ENCODE assay signal across 8 cellular contexts in genomic region chr9:127568971-127569818, GRCh38. TPM values are rescaled to one million over a fixed set of nuclear protein-coding genes. Genes with fewer than 3 reads are reported as not detected.
DNase-seq lines count a peak whose midpoint lies in the region; ATAC-seq and TF ChIP-seq lines count a peak whose summit lies in the region.

No MANE protein-coding gene starts in this region.

- peaks cover 33% of the 10 kb centered on the region for H3K36me3 ChIP-seq in SJSA1
- no peaks in the 10 kb centered on the region for H3K36me3 ChIP-seq in neural progenitor cell
- H3K36me3 ChIP-seq in stomach smooth muscle (ENCODE audit: control insufficient read depth in 2 of 2, insufficient read depth in 2 of 2, low read length in 2 of 2), result peaks cover 0 to 2% of the 10 kb centered on the region in 2 donors

- no peaks in the 10 kb centered on the region for H3K9me3 Mint-ChIP-seq in neural progenitor cell

- peak overlapping the region; percentile 63 for H3K27ac Mint-ChIP-seq in neural progenitor cell

- H3K27me3 ChIP-seq in SJSA1 (replicated peaks), result no peaks in the 10 kb centered on the region
- peaks cover 7% of the 10 kb centered on the region for H3K27me3 ChIP-seq in neural progenitor cell
- no peaks in the 10 kb centered on the region for H3K27me3 ChIP-seq in stomach smooth muscle (ENCODE audit: control insufficient read depth in 1 of 2, insufficient read depth in 2 of 2, low read length in 2 of 2)

- H2AFZ ChIP-seq in neural progenitor cell (replicated peaks), result peak overlapping the region; percentile 30

- no peaks in the 10 kb centered on the region for H3K9me3 ChIP-seq in SJSA1 (replicated peaks)
- no peaks in the 10 kb centered on the region for H3K9me3 ChIP-seq in neural progenitor cell (ENCODE audit: low read depth)
- H3K9me3 ChIP-seq in stomach smooth muscle (ENCODE audit: control insufficient read depth in 2 of 2, low read length in 2 of 2), result no peaks in the 10 kb centered on the region

- peaks cover 6% of the 10 kb centered on the region for H3K27me3 Mint-ChIP-seq in neural progenitor cell (ENCODE audit: insufficient read depth, low read depth)

- peaks cover 18% of the 10 kb centered on the region for H4K20me1 ChIP-seq in neural progenitor cell (ENCODE audit: low read depth)

- peak overlapping the region; percentile 95 for H3K4me2 ChIP-seq in neural progenitor cell

- DNase-seq in GM13977 (ENCODE audit: low spot score), result peak; percentile 96
- peak; percentile 28 for DNase-seq in KG1 (lab: John Stamatoyannopoulos, UW)
- DNase-seq in SJSA1 (ENCODE audit: low read depth in 1 of 2, low spot score in 2 of 2), result peak; percentile 69 to 83
- peak; percentile 68 for DNase-seq in activated gamma-delta T cell treated with Interleukin-2 at 50 U/mL for 16 hours
- DNase-seq in fibroblast of villous mesenchyme (ENCODE audit: low read depth), result peak; percentile 82
- DNase-seq in neural progenitor cell (ENCODE audit: low spot score), result peak; percentile 96

- TF ChIP-seq CTCF in GM13977 (IDR thresholded peaks at IDR 0.05; ENCODE audit: extremely low read depth, insufficient read depth, missing control alignments), result no peak
- TF ChIP-seq CTCF in fibroblast of villous mesenchyme (IDR thresholded peaks at IDR 0.05; ENCODE audit: insufficient read depth, low read depth, low read length), result no peak
- no peak for TF ChIP-seq CTCF in neural progenitor cell (IDR thresholded peaks at IDR 0.05)

- peaks cover 27% of the 10 kb centered on the region for H3K4me1 Mint-ChIP-seq in neural progenitor cell

- in situ Hi-C loops in GM13977 (cut with MboI; ENCODE audit: low pct_unique_long_range_greater_than_20kb, low sequenced_read_pairs, unreplicated experiment), result no loop called here

- peaks cover 27% of the 10 kb centered on the region for H3K79me2 ChIP-seq in neural progenitor cell (ENCODE audit: low read depth)

- H3K27ac ChIP-seq in SJSA1, result peak overlapping the region; percentile 88
- H3K27ac ChIP-seq in neural progenitor cell, result no peak overlapping the region
- peak overlapping the region; percentile 84 for H3K27ac ChIP-seq in stomach smooth muscle (ENCODE audit: low read length)

- H3K36me3 Mint-ChIP-seq in neural progenitor cell, result no peaks in the 10 kb centered on the region

- H3K4me3 ChIP-seq in SJSA1 (peak overlapping the region; percentile 98), fibroblast of villous mesenchyme (ENCODE audit: low read depth, low read length) (peak overlapping the region; percentile 94), neural progenitor cell (peak overlapping the region; percentile 65), stomach smooth muscle (ENCODE audit: low read length in 2 of 2) (peak overlapping the region; percentile 77 to 81)

- H3F3A ChIP-seq in neural progenitor cell (ENCODE audit: low read depth), result peaks cover 10% of the 10 kb centered on the region

- peak overlapping the region; percentile 17 for H3K9ac ChIP-seq in neural progenitor cell
- peak overlapping the region; percentile 67 to 71 for H3K9ac ChIP-seq in stomach smooth muscle (ENCODE audit: low read length in 2 of 2)

- H3K4me1 ChIP-seq in SJSA1 (replicated peaks) (peaks cover 49% of the 10 kb centered on the region), neural progenitor cell (peaks cover 26% of the 10 kb centered on the region), stomach smooth muscle (ENCODE audit: control insufficient read depth, insufficient read depth, low read length) (peaks cover 43% of the 10 kb centered on the region)

- H3K4me3 Mint-ChIP-seq in neural progenitor cell, result peak overlapping the region; percentile 85

- no peak for ATAC-seq in GM21576 (IDR thresholded peaks at IDR 0.05; ENCODE audit: unreplicated experiment)

RNA-seq across cellular contexts. Expression of gene STXBP1, which starts 42.9 kb away (rescaled TPM):
- 18.4 and 72.6 TPM in 2 replicates for total RNA-seq in SJSA1 (2014; rRNA removed; shearing (Covaris generic))
- total RNA-seq in fibroblast of villous mesenchyme, result 12.6 and 19.9 TPM in 2 replicates
- 12.0 and 23.1 TPM in 2 replicates for total RNA-seq in neural progenitor cell (ENCODE audit: low replicate concordance)

Comparison
In these comparisons a context has a peak if more than half of its experiments do, and no peak if none do; other contexts are left out.
1. DNase-seq: peak in every context shown above with its lines; median percentile 96 in GM13977; 96 in neural progenitor cell; 82 in fibroblast of villous mesenchyme; 76 in SJSA1; 68 in activated gamma-delta T cell treated with Interleukin-2 at 50 U/mL for 16 hours; 28 in KG1.